In the genomic region with DNA sequence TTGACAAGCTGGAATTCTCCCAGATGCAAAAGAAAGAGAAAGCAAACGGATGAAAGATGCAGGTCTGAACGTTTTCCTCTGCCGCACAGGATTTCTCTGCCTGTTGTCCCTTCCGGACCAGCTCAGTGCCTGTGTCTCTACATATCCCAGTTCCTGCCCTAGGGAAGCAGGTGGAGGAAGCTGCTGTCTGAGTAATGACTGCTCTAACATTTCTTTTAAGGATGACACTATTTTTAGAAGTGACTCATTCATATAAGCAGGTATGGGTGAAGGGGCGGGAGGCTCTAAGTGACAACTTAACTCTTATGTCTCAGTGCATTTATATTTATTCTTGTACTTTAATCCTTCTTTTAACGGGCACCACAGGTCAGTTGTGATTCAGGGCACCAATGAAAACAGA, we compare ENCODE assay signal across 22 cellular contexts.
A peak's percentile ranks its signal among the peaks of the same experiment; 100 is the strongest.
DNase-seq lines count a peak whose midpoint lies in the region; ATAC-seq, FAIRE-seq and TF ChIP-seq lines count a peak whose summit lies in the region.
"Had no signal": no experiment of that assay in that cellular context is flagged by ENCODE, and none has a peak within 500 bp of the region (broad histone marks: within the 10 kb centered on the region; RNA-seq: fewer than 3 reads in every experiment).

No MANE protein-coding gene starts in this region.

- no peaks in the 10 kb centered on the region for H3K9me3 Mint-ChIP-seq in type B pancreatic cell
- H3K9me3 Mint-ChIP-seq: effector memory CD8-positive, alpha-beta T cell; stimulated activated naive B cell treated with anti-CD40 and anti-IgM and Interleukin-4, amounts not matched to agents 10 μg/mL and 1 μg/mL and 100 μg/mL, for 72 hours had no signal

- H3K4me3 ChIP-seq in RWPE2 (ENCODE audit: severe bottlenecking) = no peak overlapping the region
- H3K4me3 ChIP-seq: Peyer's patch, tibial nerve had no signal

- DNase-seq in NCI-H1417 (lab: John Stamatoyannopoulos, UW) = peak; percentile 12 to 54 (median 28)
- no peak for DNase-seq in NCI-H1417 treated with DMSO at 0.1 percent for 48 hours (lab: John Stamatoyannopoulos, UW)
- no peak for DNase-seq in RWPE2 (ENCODE audit: low spot score)
- no peak for DNase-seq in type B pancreatic cell (ENCODE audit: extremely low spot score, unreplicated experiment)
- no peak for DNase-seq in GM12892 (ENCODE audit: insufficient read length)
- no peak for DNase-seq in Kasumi-1 (lab: John Stamatoyannopoulos, UW)
- no peak for DNase-seq in GDM1 (lab: John Stamatoyannopoulos, UW)
- DNase-seq: 8988T; activated CD4-positive, alpha-beta T cell treated with anti-CD3 and anti-CD28 coated beads, Interleukin-2, amount 50 U/mL, for 1 hour; effector memory CD8-positive, alpha-beta T cell; GOT3; kidney glomerular epithelial cell; mesenchymal stem cell; NCI-H1436; Peyer's patch; stimulated activated CD4-positive, alpha-beta T cell treated with anti-CD3 and anti-CD28 coated beads, Interleukin-2, amount 100 ng/mL, for 48 hours; stimulated activated naive B cell treated with anti-CD40 and anti-IgM and Interleukin-4, amounts not matched to agents 10 μg/mL and 1 μg/mL and 100 μg/mL, for 72 hours; T-helper 17 cell had no signal

- no peak overlapping the region for H3K4me3 Mint-ChIP-seq in type B pancreatic cell
- H3K4me3 Mint-ChIP-seq: activated naive CD8-positive, alpha-beta T cell; effector memory CD8-positive, alpha-beta T cell; stimulated activated naive B cell treated with anti-CD40 and anti-IgM and Interleukin-4, amounts not matched to agents 10 μg/mL and 1 μg/mL and 100 μg/mL, for 72 hours; T-helper 17 cell had no signal

- H3K4me1 Mint-ChIP-seq in type B pancreatic cell (ENCODE audit: unreplicated experiment) = no peaks in the 10 kb centered on the region
- H3K4me1 Mint-ChIP-seq: stimulated activated naive B cell treated with anti-CD40 and anti-IgM and Interleukin-4, amounts not matched to agents 10 μg/mL and 1 μg/mL and 100 μg/mL, for 72 hours had no signal

- no peaks in the 10 kb centered on the region for H3K36me3 Mint-ChIP-seq in type B pancreatic cell
- H3K36me3 Mint-ChIP-seq: activated naive CD8-positive, alpha-beta T cell; stimulated activated naive B cell treated with anti-CD40 and anti-IgM and Interleukin-4, amounts not matched to agents 10 μg/mL and 1 μg/mL and 100 μg/mL, for 72 hours had no signal

- TF ChIP-seq CTCF in RWPE2 (IDR thresholded peaks at IDR 0.05; ENCODE audit: poor library complexity, severe bottlenecking) (no peak), type B pancreatic cell (conservative IDR thresholded peaks at IDR 0.05) (no peak)

- no peak for FAIRE-seq in GM12892 (lab: Jason Lieb, UNC)

- H3K27me3 Mint-ChIP-seq in type B pancreatic cell = peaks cover 5% of the 10 kb centered on the region

- no peaks in the 10 kb centered on the region for H3K36me3 ChIP-seq in RWPE2 (ENCODE audit: low read depth)
- H3K36me3 ChIP-seq: Peyer's patch, tibial nerve had no signal

- no peak for TF ChIP-seq POLR2A in GM12892 (IDR thresholded peaks at IDR 0.05; ENCODE audit: low read depth, low read length)

- ATAC-seq in RWPE2 (ENCODE audit: low read depth) (peak; percentile 80), esophagus mucosa (peak; percentile 57)
- ATAC-seq: effector memory CD8-positive, alpha-beta T cell; stimulated activated naive B cell treated with anti-CD40 and anti-IgM and Interleukin-4, amounts not matched to agents 10 μg/mL and 1 μg/mL and 100 μg/mL, for 72 hours; T-helper 17 cell had no signal

- no peaks in the 10 kb centered on the region for H3K9me3 ChIP-seq in RWPE2 (ENCODE audit: severe bottlenecking)
- H3K9me3 ChIP-seq: Peyer's patch, tibial nerve had no signal

- H3K27ac Mint-ChIP-seq in type B pancreatic cell = peak overlapping the region; percentile 58
- H3K27ac Mint-ChIP-seq: activated naive CD8-positive, alpha-beta T cell; effector memory CD8-positive, alpha-beta T cell; stimulated activated naive B cell treated with anti-CD40 and anti-IgM and Interleukin-4, amounts not matched to agents 10 μg/mL and 1 μg/mL and 100 μg/mL, for 72 hours; T-helper 17 cell had no signal

- peaks cover 4% of the 10 kb centered on the region for H3K27me3 ChIP-seq in RWPE2 (ENCODE audit: insufficient read depth, poor library complexity, severe bottlenecking)
- H3K27me3 ChIP-seq: Peyer's patch, tibial nerve had no signal

- no peaks in the 10 kb centered on the region for H3K4me1 ChIP-seq in RWPE2 (ENCODE audit: insufficient read depth, poor library complexity, severe bottlenecking)
- H3K4me1 ChIP-seq: Peyer's patch, tibial nerve had no signal

- no peak overlapping the region for H3K27ac ChIP-seq in RWPE2 (ENCODE audit: poor library complexity, severe bottlenecking)
- H3K27ac ChIP-seq: Peyer's patch, tibial nerve, VCaP had no signal

Comparison
In these comparisons a context has a peak if more than half of its experiments do, and no peak if none do; other contexts are left out.
1. DNase-seq: peak in NCI-H1417 (3 of 3); none in NCI-H1417 treated with DMSO at 0.1 percent for 48 hours (single experiment), RWPE2 (single experiment), type B pancreatic cell (single experiment), GM12892 (single experiment), Kasumi-1 (0 of 2) and GDM1 (single experiment).